In genomic region chr19:44799627-44800257, GRCh38 we compare ENCODE assay signal across 16 cellular contexts. TPM values are rescaled to one million over a fixed set of nuclear protein-coding genes. Genes with fewer than 3 reads are reported as not detected.
DNase-seq lines count a peak whose midpoint lies in the region; ATAC-seq and TF ChIP-seq lines count a peak whose summit lies in the region.
"Had no signal": no experiment of that assay in that cellular context is flagged by ENCODE, and none has a peak within 500 bp of the region (broad histone marks: within the 10 kb centered on the region; RNA-seq: fewer than 3 reads in every experiment).

No MANE protein-coding gene starts in this region.

- H3K27ac Mint-ChIP-seq in WTC11, result peak overlapping the region; percentile 41; the same call in 1 of the 2 replicates

- H3K27ac ChIP-seq in BLaER1 treated with 17β-estradiol and CSF1 and Interleukin-3, amounts not matched to agents 10 nM and 100 nM, result peak overlapping the region in 9 of 11 experiments; percentile 37 to 69 (median 60); a peak in 17 of 22 replicates
- H3K27ac ChIP-seq in HEK293 (ENCODE audit: extremely low read depth, low read depth, low read length) (no peak overlapping the region), lower lobe of right lung (peak overlapping the region; percentile 1), upper lobe of left lung (peak overlapping the region in 2 of 4 donors; percentile 2 to 12)
- H3K27ac ChIP-seq: esophagus squamous epithelium, ovary, sigmoid colon had no signal

- peaks cover 30% of the 10 kb centered on the region for H3K36me3 Mint-ChIP-seq in WTC11

- no peaks in the 10 kb centered on the region for H4K20me1 ChIP-seq in BLaER1 treated with 17β-estradiol and CSF1 and Interleukin-3, amounts not matched to agents 10 nM and 100 nM

- CTCF ChIA-PET in HEK293 (lab: Yijun Ruan, JAX) (interaction anchor here (0.6 to 3.2 kb wide), 5 partner anchors 15 to 82 kb away, joined by 3 to 32 read pairs (median 5); partner anchors contain the start of gene NECTIN2), WTC11 (lab: Charles Lee) (interaction anchor here (0.6 to 2.2 kb wide), 9 partner anchors 8 to 76 kb away, joined by 3 to 13 read pairs (median 4); partner anchors contain the start of genes BCAM and NECTIN2)

- ATAC-seq in WTC11, result no peak
- peak; percentile 28 to 29 for ATAC-seq in lower lobe of right lung
- ATAC-seq in HG02938 (IDR thresholded peaks at IDR 0.05; ENCODE audit: unreplicated experiment), result no peak
- ATAC-seq in GM18870 (IDR thresholded peaks at IDR 0.05; ENCODE audit: unreplicated experiment), result no peak
- ATAC-seq in upper lobe of left lung (ENCODE audit: low FRiP score in 2 of 2), result no peak

- H3K4me1 ChIP-seq in BLaER1 treated with 17β-estradiol and CSF1 and Interleukin-3, amounts not matched to agents 10 nM and 100 nM, result peaks cover 22 to 72% (median 68%) of the 10 kb centered on the region in 10 experiments
- H3K4me1 ChIP-seq in HEK293 (ENCODE audit: control insufficient read depth, insufficient read depth, low read length), result no peaks in the 10 kb centered on the region; the same call in 1 of the 2 replicates
- H3K4me1 ChIP-seq in lower lobe of right lung, result peaks cover 6% of the 10 kb centered on the region
- H3K4me1 ChIP-seq in upper lobe of left lung, result peaks cover 12 to 19% (median 13%) of the 10 kb centered on the region in 4 donors
- H3K4me1 ChIP-seq: sigmoid colon had no signal

- POLR2A ChIA-PET in HEK293 (lab: Yijun Ruan, JAX), result no interaction called here
- POLR2A ChIA-PET in WTC11 (lab: Charles Lee), result no interaction called here

- peak overlapping the region; percentile 22 to 93 (median 77); a peak in 19 of 22 replicates for H3K4me2 ChIP-seq in BLaER1 treated with 17β-estradiol and CSF1 and Interleukin-3, amounts not matched to agents 10 nM and 100 nM

- intact Hi-C loops in lower lobe of right lung (cut with DNase I), result no loop called here

- no peaks in the 10 kb centered on the region; a peak in 2 of 22 replicates for H3K9me3 ChIP-seq in BLaER1 treated with 17β-estradiol and CSF1 and Interleukin-3, amounts not matched to agents 10 nM and 100 nM (replicated peaks in 1 of 11)
- H3K9me3 ChIP-seq in HEK293 (ENCODE audit: control insufficient read depth, insufficient read depth, low read depth, low read length) (no peaks in the 10 kb centered on the region), lower lobe of right lung (no peaks in the 10 kb centered on the region), upper lobe of left lung (no peaks in the 10 kb centered on the region)
- H3K9me3 ChIP-seq: esophagus squamous epithelium, ovary, sigmoid colon had no signal

- no peaks in the 10 kb centered on the region for H3K27me3 ChIP-seq in BLaER1 treated with 17β-estradiol and CSF1 and Interleukin-3, amounts not matched to agents 10 nM and 100 nM
- H3K27me3 ChIP-seq in lower lobe of right lung (ENCODE audit: low read depth), result no peaks in the 10 kb centered on the region
- no peaks in the 10 kb centered on the region for H3K27me3 ChIP-seq in upper lobe of left lung
- H3K27me3 ChIP-seq: esophagus squamous epithelium, MG63, ovary, sigmoid colon had no signal

- no peak for TF ChIP-seq EP300 in upper lobe of left lung (IDR thresholded peaks at IDR 0.05)

- no peak overlapping the region for H3K4me3 ChIP-seq in BLaER1 treated with 17β-estradiol and CSF1 and Interleukin-3, amounts not matched to agents 10 nM and 100 nM
- no peak overlapping the region for H3K4me3 ChIP-seq in HEK293 (ENCODE audit: low read depth, low read length)
- H3K4me3 ChIP-seq in lower lobe of right lung, result no peak overlapping the region
- no peak overlapping the region for H3K4me3 ChIP-seq in upper lobe of left lung
- H3K4me3 ChIP-seq: esophagus squamous epithelium, MG63, ovary, sigmoid colon had no signal

- DNase-seq in WTC11 (ENCODE audit: low spot score), result no peak
- no peak for DNase-seq in lower lobe of right lung
- no peak for DNase-seq in kidney glomerular epithelial cell (lab: John Stamatoyannopoulos, UW)
- DNase-seq in upper lobe of left lung, result no peak
- DNase-seq: esophagus squamous epithelium, GOT3 had no signal

- H3K9me3 Mint-ChIP-seq in WTC11, result no peaks in the 10 kb centered on the region
- H3K9me3 Mint-ChIP-seq: central memory CD8-positive, alpha-beta T cell had no signal

- H3K4me3 Mint-ChIP-seq in WTC11, result no peak overlapping the region
- H3K4me3 Mint-ChIP-seq: central memory CD8-positive, alpha-beta T cell had no signal

- no peak for TF ChIP-seq CTCF in HEK293 (tag by site-specific recombination; IDR thresholded peaks at IDR 0.05)
- TF ChIP-seq CTCF in WTC11 (IDR thresholded peaks at IDR 0.05), result no peak
- no peak for TF ChIP-seq CTCF in lower lobe of right lung (IDR thresholded peaks at IDR 0.05)
- TF ChIP-seq CTCF in upper lobe of left lung (IDR thresholded peaks at IDR 0.05), result no peak

- no peaks in the 10 kb centered on the region for H3K36me3 ChIP-seq in BLaER1 treated with 17β-estradiol and CSF1 and Interleukin-3, amounts not matched to agents 10 nM and 100 nM
- H3K36me3 ChIP-seq in HEK293 (ENCODE audit: control insufficient read depth in 2 of 2, insufficient read depth in 1 of 2, low read length in 2 of 2), result no peaks in the 10 kb centered on the region
- H3K36me3 ChIP-seq in lower lobe of right lung, result no peaks in the 10 kb centered on the region
- no peaks in the 10 kb centered on the region for H3K36me3 ChIP-seq in upper lobe of left lung
- H3K36me3 ChIP-seq: MG63, ovary, sigmoid colon had no signal

- H3K27me3 Mint-ChIP-seq in WTC11 (ENCODE audit: low read depth), result peaks cover 41% of the 10 kb centered on the region

- no peak for TF ChIP-seq POLR2A in upper lobe of left lung (IDR thresholded peaks at IDR 0.05)

- peaks cover 31% of the 10 kb centered on the region for H3K4me1 Mint-ChIP-seq in WTC11
- H3K4me1 Mint-ChIP-seq: central memory CD8-positive, alpha-beta T cell had no signal

- peak overlapping the region in 7 of 11 experiments; percentile 23 to 52 (median 42); a peak in 9 of 22 replicates for H3K9ac ChIP-seq in BLaER1 treated with 17β-estradiol and CSF1 and Interleukin-3, amounts not matched to agents 10 nM and 100 nM

- WGBS in upper lobe of left lung, 2 donors, result 70 to 74% methylated on average over 7 to 9 of the region's 9 CpGs

TF ChIP-seq in HEK293, 187 proteins besides CTCF, POLR2A, EP300 and RAD21:
- TF ChIP-seq PRDM1 (tag by site-specific recombination; IDR thresholded peaks at IDR 0.05), result peak; percentile 98
- no peak for TF ChIP-seq ZBTB10 (tag by site-specific recombination; IDR thresholded peaks at IDR 0.05)
- TF ChIP-seq ZNF366 (tag by site-specific recombination; conservative IDR thresholded peaks at IDR 0.05), result peak; percentile 95

TF ChIP-seq in WTC11, 78 proteins besides CTCF, POLR2A, EP300 and RAD21:
- TF ChIP-seq JUN (CRISPR knock-in tag; IDR thresholded peaks at IDR 0.05) (no peak), ZNF512 (CRISPR knock-in tag; IDR thresholded peaks at IDR 0.05; ENCODE audit: borderline replicate concordance) (0 out of 2 replicates have a peak, but pooled peaks have one; percentile 51)

RNA-seq across cellular contexts. Expression of gene BCAM, which starts 9.2 kb away (rescaled TPM):
- total RNA-seq in WTC11 (2021) (73.1 to 89.5 TPM (median 80.0 TPM) in 3 replicates), lower lobe of right lung (205 TPM), upper lobe of left lung (100 to 1,000 TPM; 246 to 557 (median 274) TPM)

RNA-seq across cellular contexts. Expression of gene CBLC, which starts 22.1 kb away (rescaled TPM):
- total RNA-seq in WTC11 (2021), result 20.5 to 29.5 TPM (median 27.8 TPM) in 3 replicates
- 2.3 TPM for total RNA-seq in lower lobe of right lung
- 10 to 100 TPM in 1 of 6 donors, 1 to 10 TPM in 5; 2.9 to 10.5 (median 4.5) TPM for total RNA-seq in upper lobe of left lung
- total RNA-seq: Daoy, myocyte, sigmoid colon had no signal

RNA-seq across cellular contexts. Expression of gene NECTIN2, which starts 46.4 kb away (rescaled TPM):
- 164 to 170 TPM (median 168 TPM) in 3 replicates for total RNA-seq in WTC11 (2021)
- total RNA-seq in lower lobe of right lung, result 75.1 TPM
- total RNA-seq in upper lobe of left lung, result 100 to 1,000 TPM in 4 of 6 donors, 10 to 100 TPM in 2; 52.2 to 152 (median 109) TPM

RNA-seq across cellular contexts. Expression of gene BCL3, which starts 51.2 kb away (rescaled TPM):
- total RNA-seq in WTC11 (2021), result 4.6 to 7.8 TPM (median 5.6 TPM) in 3 replicates
- total RNA-seq in lower lobe of right lung, result 41.0 TPM
- 100 to 1,000 TPM in 2 of 6 donors, 10 to 100 TPM in 4; 31.1 to 114 (median 71.6) TPM for total RNA-seq in upper lobe of left lung

Comparison
In these comparisons a context has a peak if more than half of its experiments do, and no peak if none do; other contexts are left out.
1. ATAC-seq: peak in lower lobe of right lung (2 of 2); none in WTC11 (single experiment), HG02938 (single experiment), GM18870 (single experiment) and upper lobe of left lung (0 of 2).